21 cellular contexts compared by ENCODE assay signal in the genomic region with DNA sequence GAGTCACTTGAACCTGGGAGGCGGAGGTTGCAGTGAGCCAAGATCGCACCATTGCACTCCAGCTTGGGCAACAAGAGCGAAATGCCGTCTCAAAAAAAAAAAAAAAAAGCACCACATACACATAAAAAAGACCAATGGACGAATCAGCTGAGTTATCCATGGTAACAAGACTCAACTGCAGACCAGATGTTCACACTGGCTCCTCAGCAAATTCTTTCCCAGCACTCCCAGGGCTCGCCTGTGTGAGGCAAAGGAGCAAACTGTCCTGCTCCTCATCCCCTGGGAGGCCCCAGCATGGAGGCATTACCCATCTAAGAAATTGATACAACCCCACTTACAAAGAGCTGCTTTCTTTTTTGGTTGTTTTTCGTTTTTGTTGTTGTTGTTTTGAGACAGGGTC. TPM values are rescaled to one million over a fixed set of nuclear protein-coding genes. Genes with fewer than 3 reads are reported as not detected.
DNase-seq lines count a peak whose midpoint lies in the region; ATAC-seq, FAIRE-seq and TF ChIP-seq lines count a peak whose summit lies in the region.
"Had no signal": no experiment of that assay in that cellular context is flagged by ENCODE, and none has a peak within 500 bp of the region (broad histone marks: within the 10 kb centered on the region; RNA-seq: fewer than 3 reads in every experiment).

No MANE protein-coding gene starts in this region.

- TF ChIP-seq CTCF in astrocyte (IDR thresholded peaks at IDR 0.05; ENCODE audit: insufficient read depth, low read depth, low read length) (no peak), fibroblast of villous mesenchyme (IDR thresholded peaks at IDR 0.05; ENCODE audit: insufficient read depth, low read depth, low read length) (no peak), GM13976 (IDR thresholded peaks at IDR 0.05; ENCODE audit: borderline replicate concordance, control extremely low read depth, extremely low read depth, insufficient read depth, missing control alignments) (no peak)

- peaks cover 43% of the 10 kb centered on the region for H3K79me2 ChIP-seq in astrocyte (ENCODE audit: insufficient read depth, low read length)

- intact Hi-C loops in naive thymus-derived CD4-positive, alpha-beta T cell (cut with micrococcal nuclease), result no loop called here

- no peak overlapping the region for H2AFZ ChIP-seq in astrocyte (ENCODE audit: low read depth, low read length)

- H3K4me2 ChIP-seq in astrocyte (ENCODE audit: low read length), result no peak overlapping the region

- H3K4me3 Mint-ChIP-seq in astrocyte (ENCODE audit: unreplicated experiment), result no peak overlapping the region
- H3K4me3 Mint-ChIP-seq in naive thymus-derived CD4-positive, alpha-beta T cell, result peak overlapping the region in 1 of 10 donors; percentile 41
- H3K4me3 Mint-ChIP-seq: CD14-positive monocyte, H9 had no signal

- no peak for ATAC-seq in naive thymus-derived CD4-positive, alpha-beta T cell
- ATAC-seq in HG02870 (IDR thresholded peaks at IDR 0.05; ENCODE audit: unreplicated experiment), result no peak
- ATAC-seq: K562, PC-3 had no signal

- H3K4me3 ChIP-seq in astrocyte (ENCODE audit: insufficient read depth, low read depth, low read length), result no peak overlapping the region
- H3K4me3 ChIP-seq in fibroblast of villous mesenchyme (ENCODE audit: low read depth, low read length), result no peak overlapping the region
- no peak overlapping the region for H3K4me3 ChIP-seq in naive thymus-derived CD4-positive, alpha-beta T cell (ENCODE audit: low read length)
- H3K4me3 ChIP-seq: K562, SJCRH30 had no signal

- no peaks in the 10 kb centered on the region for H3K27me3 ChIP-seq in astrocyte (ENCODE audit: insufficient read depth, low read length)
- no peaks in the 10 kb centered on the region for H3K27me3 ChIP-seq in naive thymus-derived CD4-positive, alpha-beta T cell (ENCODE audit: control insufficient read depth in 2 of 2, insufficient read depth in 2 of 2, low read length in 2 of 2)
- H3K27me3 ChIP-seq: SJCRH30 had no signal

- H4K20me1 ChIP-seq in astrocyte (ENCODE audit: insufficient read depth, low read length), result peaks cover 5% of the 10 kb centered on the region

- POLR2A ChIA-PET in naive thymus-derived CD4-positive, alpha-beta T cell (lab: Charles Lee), result interaction anchor here (0.9 to 1.0 kb wide), 2 partner anchors 15 to 103 kb away, joined by 3 to 5 read pairs; no protein-coding TSS in a partner anchor

- DNase-seq in AG08395 (ENCODE audit: low spot score) (peak; percentile 58), GM04504 (ENCODE audit: low read depth) (peak; percentile 75), astrocyte (ENCODE audit: low read depth) (no peak), fibroblast of villous mesenchyme (ENCODE audit: low read depth) (peak; percentile 75), GM13976 (ENCODE audit: low spot score) (no peak), HPDE6-E6E7 (ENCODE audit: extremely low spot score) (no peak)
- no peak for DNase-seq in naive thymus-derived CD4-positive, alpha-beta T cell
- DNase-seq: COR-L47, H9, MV-4-11, NCI-H1436 treated with DMSO at 0.1 percent for 48 hours, NCI-H2029 treated with DMSO at 0.1 percent for 48 hours, NCI-H510A, NCI-H774, PC-3, SJCRH30 had no signal

- no peaks in the 10 kb centered on the region for H3K9me3 Mint-ChIP-seq in astrocyte (ENCODE audit: unreplicated experiment)
- no peaks in the 10 kb centered on the region for H3K9me3 Mint-ChIP-seq in naive thymus-derived CD4-positive, alpha-beta T cell
- H3K9me3 Mint-ChIP-seq: CD14-positive monocyte, H9 had no signal

- no peak overlapping the region for H3K27ac ChIP-seq in astrocyte (ENCODE audit: low read depth, low read length)
- no peak overlapping the region for H3K27ac ChIP-seq in naive thymus-derived CD4-positive, alpha-beta T cell (ENCODE audit: low read depth, low read length)
- H3K27ac ChIP-seq: HL-60, SJCRH30 had no signal

- H3K36me3 ChIP-seq in astrocyte (ENCODE audit: insufficient read depth, low read length), result peaks cover 16% of the 10 kb centered on the region
- peaks cover 0 to 26% (median 6%) of the 10 kb centered on the region in 3 experiments for H3K36me3 ChIP-seq in naive thymus-derived CD4-positive, alpha-beta T cell (ENCODE audit: control insufficient read depth in 2 of 3, insufficient read depth in 3 of 3, low read length in 3 of 3)

- H3K9ac ChIP-seq in astrocyte (ENCODE audit: low read length), result no peak overlapping the region

- peaks cover 14% of the 10 kb centered on the region for H3K36me3 Mint-ChIP-seq in astrocyte (ENCODE audit: low read depth, unreplicated experiment)
- H3K36me3 Mint-ChIP-seq in naive thymus-derived CD4-positive, alpha-beta T cell, result peaks cover 0 to 22% (median 6%) of the 10 kb centered on the region in 5 donors

- peaks cover 12% of the 10 kb centered on the region for H3K4me1 Mint-ChIP-seq in astrocyte (ENCODE audit: low read depth, unreplicated experiment)
- peaks cover 23 to 60% (median 45%) of the 10 kb centered on the region in 7 donors for H3K4me1 Mint-ChIP-seq in naive thymus-derived CD4-positive, alpha-beta T cell

- no peaks in the 10 kb centered on the region for H3K27me3 Mint-ChIP-seq in astrocyte (ENCODE audit: low read depth, unreplicated experiment)
- H3K27me3 Mint-ChIP-seq in naive thymus-derived CD4-positive, alpha-beta T cell, result no peaks in the 10 kb centered on the region

- in situ Hi-C loops in GM13976 (cut with MboI; ENCODE audit: low sequenced_read_pairs, unreplicated experiment), result no loop called here

- peaks cover 19% of the 10 kb centered on the region for H3K4me1 ChIP-seq in astrocyte (ENCODE audit: insufficient read depth, low read length)
- H3K4me1 ChIP-seq in naive thymus-derived CD4-positive, alpha-beta T cell (ENCODE audit: control insufficient read depth in 2 of 2, insufficient read depth in 2 of 2, low read length in 2 of 2), result peaks cover 21 to 34% of the 10 kb centered on the region in 2 donors

- H3K27ac Mint-ChIP-seq in astrocyte (ENCODE audit: unreplicated experiment), result peak overlapping the region; percentile 26
- peak overlapping the region in 2 of 9 donors; percentile 31 to 62 for H3K27ac Mint-ChIP-seq in naive thymus-derived CD4-positive, alpha-beta T cell

- H3K9me3 ChIP-seq in astrocyte (ENCODE audit: insufficient read depth, low read depth, low read length), result no peaks in the 10 kb centered on the region
- H3K9me3 ChIP-seq in naive thymus-derived CD4-positive, alpha-beta T cell (ENCODE audit: control insufficient read depth in 2 of 3, low read length in 3 of 3), result no peaks in the 10 kb centered on the region
- H3K9me3 ChIP-seq: SJCRH30 had no signal

- FAIRE-seq in astrocyte (lab: Jason Lieb, UNC), result no peak
- FAIRE-seq: A204.1, K562 had no signal

- CTCF ChIA-PET in naive thymus-derived CD4-positive, alpha-beta T cell (lab: Charles Lee), result interaction anchor here (0.6 kb wide), 1 partner anchor 83 kb away, joined by 5 read pairs; no protein-coding TSS in a partner anchor

RNA-seq across cellular contexts. Expression of gene TMEM234, which starts 3.1 kb away (rescaled TPM):
- total RNA-seq in astrocyte (16.7 and 17.3 TPM in 2 replicates), fibroblast of villous mesenchyme (21.6 and 23.8 TPM in 2 replicates)
- 10 to 100 TPM; 15.9 to 29.6 (median 21.4) TPM for total RNA-seq in naive thymus-derived CD4-positive, alpha-beta T cell
- 1 to 10 TPM; 5.9 to 6.1 TPM for polyA plus RNA-seq in naive thymus-derived CD4-positive, alpha-beta T cell

RNA-seq across cellular contexts. Expression of gene EIF3I, which starts 3.2 kb away (rescaled TPM):
- total RNA-seq in astrocyte (173 and 184 TPM in 2 replicates), fibroblast of villous mesenchyme (264 and 280 TPM in 2 replicates)
- total RNA-seq in naive thymus-derived CD4-positive, alpha-beta T cell, result 100 to 1,000 TPM in 3 of 5 experiments, 10 to 100 TPM in 2; 82.6 to 182 (median 104) TPM
- polyA plus RNA-seq in naive thymus-derived CD4-positive, alpha-beta T cell, result 100 to 1,000 TPM; 185 to 189 TPM

RNA-seq across cellular contexts. Expression of gene DCDC2B, which starts 10.1 kb away (rescaled TPM):
- total RNA-seq in astrocyte, result not detected in 2 replicates
- total RNA-seq in fibroblast of villous mesenchyme, result not detected in 2 replicates
- not detected for total RNA-seq in naive thymus-derived CD4-positive, alpha-beta T cell
- polyA plus RNA-seq in naive thymus-derived CD4-positive, alpha-beta T cell, result under 1 TPM in 1 of 2 donors, not detected in 1; 0.25 TPM
- total RNA-seq: H9, K562, PC-3, SJCRH30 had no signal
- polyA plus RNA-seq: CD14-positive monocyte, K562 had no signal

RNA-seq across cellular contexts. Expression of gene IQCC, which starts 13.6 kb away (rescaled TPM):
- 0.87 and 1.0 TPM in 2 replicates for total RNA-seq in astrocyte
- total RNA-seq in fibroblast of villous mesenchyme, result 0.86 and 2.3 TPM in 2 replicates
- total RNA-seq in naive thymus-derived CD4-positive, alpha-beta T cell, result 1 to 10 TPM; 2.3 to 4.6 (median 2.5) TPM
- 1 to 10 TPM; 1.8 to 3.0 TPM for polyA plus RNA-seq in naive thymus-derived CD4-positive, alpha-beta T cell

RNA-seq across cellular contexts. Expression of gene CCDC28B, which starts 18.6 kb away (rescaled TPM):
- total RNA-seq in astrocyte, result 16.0 and 19.2 TPM in 2 replicates
- total RNA-seq in fibroblast of villous mesenchyme, result 22.5 and 30.3 TPM in 2 replicates
- 10 to 100 TPM in 1 of 5 experiments, 1 to 10 TPM in 4; 6.2 to 39.0 (median 8.7) TPM for total RNA-seq in naive thymus-derived CD4-positive, alpha-beta T cell
- 10 to 100 TPM; 11.7 to 16.1 TPM for polyA plus RNA-seq in naive thymus-derived CD4-positive, alpha-beta T cell

Comparison
In these comparisons a context has a peak if more than half of its experiments do, and no peak if none do; other contexts are left out.
1. DNase-seq: peak in AG08395 (single experiment), GM04504 (single experiment) and fibroblast of villous mesenchyme (single experiment); none in astrocyte (single experiment), naive thymus-derived CD4-positive, alpha-beta T cell (0 of 9), GM13976 (single experiment) and HPDE6-E6E7 (single experiment).